ENCODE assay signal across 1 cellular context in the genomic region with DNA sequence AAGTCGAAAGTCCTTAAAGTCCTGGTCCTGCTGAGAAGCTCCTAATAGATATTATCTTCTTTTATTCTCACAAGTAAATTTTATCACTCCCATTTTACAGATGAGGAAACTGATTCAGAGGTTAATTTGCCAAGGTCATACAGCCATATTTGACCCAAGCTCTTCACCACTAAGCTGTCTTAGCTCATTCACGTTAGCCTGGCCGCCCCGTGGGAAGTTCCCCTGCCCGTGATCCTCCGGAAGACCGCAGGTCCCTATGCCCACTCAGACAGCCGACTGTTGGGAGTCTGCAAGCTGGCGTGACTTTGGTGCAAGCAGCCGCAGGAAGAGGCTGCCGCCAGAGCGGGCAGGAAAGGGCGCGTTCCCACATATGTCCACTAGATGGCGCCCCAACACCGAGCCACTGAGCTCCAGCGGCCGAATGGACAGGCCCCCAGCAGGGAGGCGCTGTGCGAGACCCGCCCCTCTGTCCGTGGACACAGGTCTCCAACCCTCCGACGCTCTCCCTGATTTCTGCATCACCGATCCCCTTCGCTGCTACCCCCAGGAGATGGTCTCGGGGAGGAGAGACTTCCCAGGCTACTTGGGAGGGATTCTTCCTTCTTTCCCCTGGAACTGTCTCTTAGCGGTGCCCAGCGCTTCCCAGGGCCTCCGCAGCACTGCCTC.
TF ChIP-seq lines count a peak whose summit lies in the region.

No MANE protein-coding gene starts in this region.

TF ChIP-seq in PFSK-1, 5 proteins besides CTCF, POLR2A, EP300 and RAD21 (continued from another document):
- TF ChIP-seq, protein P1, sequence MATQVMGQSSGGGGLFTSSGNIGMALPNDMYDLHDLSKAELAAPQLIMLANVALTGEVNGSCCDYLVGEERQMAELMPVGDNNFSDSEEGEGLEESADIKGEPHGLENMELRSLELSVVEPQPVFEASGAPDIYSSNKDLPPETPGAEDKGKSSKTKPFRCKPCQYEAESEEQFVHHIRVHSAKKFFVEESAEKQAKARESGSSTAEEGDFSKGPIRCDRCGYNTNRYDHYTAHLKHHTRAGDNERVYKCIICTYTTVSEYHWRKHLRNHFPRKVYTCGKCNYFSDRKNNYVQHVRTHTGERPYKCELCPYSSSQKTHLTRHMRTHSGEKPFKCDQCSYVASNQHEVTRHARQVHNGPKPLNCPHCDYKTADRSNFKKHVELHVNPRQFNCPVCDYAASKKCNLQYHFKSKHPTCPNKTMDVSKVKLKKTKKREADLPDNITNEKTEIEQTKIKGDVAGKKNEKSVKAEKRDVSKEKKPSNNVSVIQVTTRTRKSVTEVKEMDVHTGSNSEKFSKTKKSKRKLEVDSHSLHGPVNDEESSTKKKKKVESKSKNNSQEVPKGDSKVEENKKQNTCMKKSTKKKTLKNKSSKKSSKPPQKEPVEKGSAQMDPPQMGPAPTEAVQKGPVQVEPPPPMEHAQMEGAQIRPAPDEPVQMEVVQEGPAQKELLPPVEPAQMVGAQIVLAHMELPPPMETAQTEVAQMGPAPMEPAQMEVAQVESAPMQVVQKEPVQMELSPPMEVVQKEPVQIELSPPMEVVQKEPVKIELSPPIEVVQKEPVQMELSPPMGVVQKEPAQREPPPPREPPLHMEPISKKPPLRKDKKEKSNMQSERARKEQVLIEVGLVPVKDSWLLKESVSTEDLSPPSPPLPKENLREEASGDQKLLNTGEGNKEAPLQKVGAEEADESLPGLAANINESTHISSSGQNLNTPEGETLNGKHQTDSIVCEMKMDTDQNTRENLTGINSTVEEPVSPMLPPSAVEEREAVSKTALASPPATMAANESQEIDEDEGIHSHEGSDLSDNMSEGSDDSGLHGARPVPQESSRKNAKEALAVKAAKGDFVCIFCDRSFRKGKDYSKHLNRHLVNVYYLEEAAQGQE (IDR thresholded peaks at IDR 0.05; ENCODE audit: insufficient read depth in 1 of 2, low read depth in 2 of 2, low read length in 2 of 2), result peak; percentile 30 to 56; a peak in 1 of 4 replicates
